In genomic region chr4:40055379-40055872, GRCh38 we compare ENCODE assay signal across 8 cellular contexts. TPM values are rescaled to one million over a fixed set of nuclear protein-coding genes. Genes with fewer than 3 reads are reported as not detected.
DNase-seq lines count a peak whose midpoint lies in the region; TF ChIP-seq lines count a peak whose summit lies in the region.

No MANE protein-coding gene starts in this region.

- TF ChIP-seq EP300 in neural cell (conservative IDR thresholded peaks at IDR 0.05; ENCODE audit: poor library complexity, severe bottlenecking), result no peak

- peaks cover 24% of the 10 kb centered on the region for H3K79me2 ChIP-seq in neural cell (replicated peaks; ENCODE audit: insufficient read depth, low read length)

- in situ Hi-C loops in SK-MEL-5 (cut with HindIII; ENCODE audit: low pct_unique_long_range_greater_than_20kb, low sequenced_read_pairs), result no loop called here

- DNase-seq in stimulated activated CD4-positive, alpha-beta T cell treated with anti-CD3 and anti-CD28 coated beads, Interleukin-15, amount 100 ng/mL, for 24 hours, result peak; percentile 63
- DNase-seq in stimulated activated CD4-positive, alpha-beta T cell treated with anti-CD3 and anti-CD28 coated beads, Interleukin-4, amount 100 ng/mL, for 24 hours, result no peak
- DNase-seq in SK-MEL-5 (ENCODE audit: low read depth, low spot score) (peak; percentile 33), coronary artery (ENCODE audit: low spot score) (no peak), GDM1 (lab: John Stamatoyannopoulos, UW) (no peak), COLO829 (ENCODE audit: low spot score) (no peak)
- no peak for DNase-seq in NK-92 treated with Interleukin-12 subunit alpha and Interleukin-12 subunit beta, amount 100 ng/mL, for 24 hours (lab: John Stamatoyannopoulos, UW)

- H3K27ac ChIP-seq in coronary artery (peak overlapping the region; percentile 96 to 98), neural cell (ENCODE audit: low read length) (peak overlapping the region; percentile 99)

- TF ChIP-seq CTCF in coronary artery (IDR thresholded peaks at IDR 0.05) (no peak), neural cell (IDR thresholded peaks at IDR 0.05; ENCODE audit: poor library complexity, severe bottlenecking) (no peak)

- H3K4me3 ChIP-seq in coronary artery (peak overlapping the region; percentile 80), neural cell (ENCODE audit: low read length) (peak overlapping the region; percentile 96)

- H3K9me3 ChIP-seq in neural cell (ENCODE audit: low read length), result no peaks in the 10 kb centered on the region

- TF ChIP-seq RAD21 in neural cell (conservative IDR thresholded peaks at IDR 0.05), result no peak

- H3K27me3 ChIP-seq in neural cell (ENCODE audit: insufficient read depth, low read depth, low read length), result no peaks in the 10 kb centered on the region

- H2AFZ ChIP-seq in neural cell (ENCODE audit: low read depth, low read length), result peak overlapping the region; percentile 95

- H3K4me2 ChIP-seq in neural cell (ENCODE audit: low read length), result peak overlapping the region; percentile 89

- H3K36me3 ChIP-seq in neural cell (ENCODE audit: insufficient read depth, low read length), result no peaks in the 10 kb centered on the region

- H3F3A ChIP-seq in neural cell (ENCODE audit: insufficient read depth, low read length, poor library complexity, severe bottlenecking), result peaks cover 6% of the 10 kb centered on the region

- peak overlapping the region; percentile 99 for H3K9ac ChIP-seq in neural cell (ENCODE audit: low read length)

- H3K9me2 ChIP-seq in neural cell (ENCODE audit: insufficient read depth, low read length), result no peaks in the 10 kb centered on the region

- no peaks in the 10 kb centered on the region for H4K20me1 ChIP-seq in neural cell (ENCODE audit: insufficient read depth)

TF ChIP-seq in neural cell, 6 proteins besides CTCF, POLR2A, EP300 and RAD21:
- TF ChIP-seq REST (IDR thresholded peaks at IDR 0.05; ENCODE audit: borderline replicate concordance) (no peak), MXI1 (conservative IDR thresholded peaks at IDR 0.05; ENCODE audit: poor library complexity, severe bottlenecking) (peak; percentile 9)

RNA-seq across cellular contexts. Expression of gene N4BP2, which starts 1.2 kb away (rescaled TPM):
- total RNA-seq in SK-MEL-5 (2014; rRNA removed; shearing (Covaris generic)), result 6.4 and 6.5 TPM in 2 replicates
- polyA plus RNA-seq in SK-MEL-5 (2015; cell fraction: cytosol; rRNA removed), result 3.2 and 4.1 TPM in 2 replicates
- 7.3 and 7.9 TPM in 2 replicates for polyA plus RNA-seq in SK-MEL-5 (2015; cell fraction: nucleus; rRNA removed)
- 24.1 and 28.1 TPM in 2 replicates for polyA plus RNA-seq in neural cell
- 132 and 174 TPM in 2 replicates for polyA minus RNA-seq in neural cell

Comparison
In these comparisons a context has a peak if more than half of its experiments do, and no peak if none do; other contexts are left out.
1. DNase-seq: peak in stimulated activated CD4-positive, alpha-beta T cell treated with anti-CD3 and anti-CD28 coated beads, Interleukin-15, amount 100 ng/mL, for 24 hours (single experiment) and SK-MEL-5 (single experiment); none in stimulated activated CD4-positive, alpha-beta T cell treated with anti-CD3 and anti-CD28 coated beads, Interleukin-4, amount 100 ng/mL, for 24 hours (single experiment), coronary artery (single experiment), NK-92 treated with Interleukin-12 subunit alpha and Interleukin-12 subunit beta, amount 100 ng/mL, for 24 hours (single experiment), GDM1 (single experiment) and COLO829 (single experiment).